Comparison of ENCODE assay signal across 22 cellular contexts in genomic region chr17:48717367-48718161, GRCh38. TPM values are rescaled to one million over a fixed set of nuclear protein-coding genes. Genes with fewer than 3 reads are reported as not detected.
DNase-seq lines count a peak whose midpoint lies in the region; FAIRE-seq and TF ChIP-seq lines count a peak whose summit lies in the region.
"Had no signal": no experiment of that assay in that cellular context is flagged by ENCODE, and none has a peak within 500 bp of the region (broad histone marks: within the 10 kb centered on the region; RNA-seq: fewer than 3 reads in every experiment).

No MANE protein-coding gene starts in this region.

- H3K9me3 Mint-ChIP-seq in activated naive CD4-positive, alpha-beta T cell treated with anti-CD3 and anti-CD28 coated beads, Interleukin-2, amount 50 U/mL, for 24 hours: no peaks in the 10 kb centered on the region
- peaks cover 0 to 7% of the 10 kb centered on the region in 2 experiments; a peak in 2 of 5 replicates for H3K9me3 Mint-ChIP-seq in H9
- peaks cover 0 to 19% (median 12%) of the 10 kb centered on the region in 7 donors for H3K9me3 Mint-ChIP-seq in CD14-positive monocyte
- H3K9me3 Mint-ChIP-seq: activated CD4-positive, alpha-beta memory T cell treated with anti-CD3 and anti-CD28 coated beads, Interleukin-2, amount 10 ng/mL, durations not matched to agents 7 days and 5 days had no signal

- intact Hi-C loops in kidney (cut with DNase I): no loop called here
- intact Hi-C loops in CD14-positive monocyte (cut with micrococcal nuclease): no loop called here

- H3K36me3 ChIP-seq in hepatocyte (replicated peaks; ENCODE audit: insufficient read depth, low read depth) (no peaks in the 10 kb centered on the region), smooth muscle cell (ENCODE audit: low read depth) (no peaks in the 10 kb centered on the region), kidney (ENCODE audit: control insufficient read depth in 1 of 2, insufficient read depth in 2 of 2, low read length in 2 of 2) (no peaks in the 10 kb centered on the region)
- H3K36me3 ChIP-seq: heart left ventricle, pancreas had no signal

- H3K27me3 ChIP-seq in H9 (ENCODE audit: insufficient read depth, low read length) (peaks cover 59% of the 10 kb centered on the region), hepatocyte (peaks cover 94% of the 10 kb centered on the region), smooth muscle cell (ENCODE audit: low read depth) (peaks cover 11% of the 10 kb centered on the region)

- H3K27ac Mint-ChIP-seq in activated naive CD4-positive, alpha-beta T cell treated with anti-CD3 and anti-CD28 coated beads, Interleukin-2, amount 50 U/mL, for 24 hours: peak overlapping the region; percentile 81
- H3K27ac Mint-ChIP-seq in H9 (no peak overlapping the region), CD14-positive monocyte (no peak overlapping the region)
- H3K27ac Mint-ChIP-seq: activated CD4-positive, alpha-beta memory T cell treated with anti-CD3 and anti-CD28 coated beads, Interleukin-2, amount 10 ng/mL, durations not matched to agents 7 days and 5 days had no signal

- H3F3A ChIP-seq in smooth muscle cell (ENCODE audit: low read depth): peaks cover 10% of the 10 kb centered on the region

- no CpG with 5 or more reads among the region's 10 CpGs for WGBS in H9 (ENCODE audit: extremely low coverage, insufficient read length, low lambda C conversion rate)
- WGBS in hepatocyte (ENCODE audit: low lambda C conversion rate, missing lambda C conversion rate): 18% methylated on average over 10 of the region's 10 CpGs
- 16% methylated on average over 10 of the region's 10 CpGs for WGBS in smooth muscle cell (ENCODE audit: low lambda C conversion rate)

- H2BK12ac ChIP-seq in H9 (ENCODE audit: insufficient read length, low read depth, low read length): no peak overlapping the region

- H3K79me2 ChIP-seq in H9 (ENCODE audit: insufficient read depth, low read length) (no peaks in the 10 kb centered on the region), hepatocyte (no peaks in the 10 kb centered on the region), smooth muscle cell (ENCODE audit: low read depth) (peaks cover 10% of the 10 kb centered on the region)

- peak overlapping the region; percentile 42 for H3K4me3 Mint-ChIP-seq in activated naive CD4-positive, alpha-beta T cell treated with anti-CD3 and anti-CD28 coated beads, Interleukin-2, amount 50 U/mL, for 24 hours
- peak overlapping the region in 1 of 2 experiments; percentile 40; a peak in 1 of 5 replicates for H3K4me3 Mint-ChIP-seq in H9
- H3K4me3 Mint-ChIP-seq in CD14-positive monocyte: peak overlapping the region in 1 of 2 donors; percentile 81
- H3K4me3 Mint-ChIP-seq: activated CD4-positive, alpha-beta memory T cell treated with anti-CD3 and anti-CD28 coated beads, Interleukin-2, amount 10 ng/mL, durations not matched to agents 7 days and 5 days had no signal

- no peaks in the 10 kb centered on the region for H4K20me1 ChIP-seq in H9 (ENCODE audit: control insufficient read depth, insufficient read depth, insufficient read length)
- H4K20me1 ChIP-seq in hepatocyte (ENCODE audit: insufficient read depth, poor library complexity, severe bottlenecking): no peaks in the 10 kb centered on the region
- H4K20me1 ChIP-seq in smooth muscle cell (ENCODE audit: low read depth): no peaks in the 10 kb centered on the region

- H3K9me2 ChIP-seq in hepatocyte (replicated peaks; ENCODE audit: insufficient read depth): no peaks in the 10 kb centered on the region

- no peak for DNase-seq in activated naive CD4-positive, alpha-beta T cell treated with anti-CD3 and anti-CD28 coated beads, Interleukin-2, amount 50 U/mL, for 16 hours
- peak; percentile 21 for DNase-seq in H9
- DNase-seq in hepatocyte (ENCODE audit: low spot score): no peak
- no peak for DNase-seq in smooth muscle cell (lab: John Stamatoyannopoulos, UW; ENCODE audit: unreplicated experiment)
- no peak for DNase-seq in kidney
- DNase-seq in DMS153 treated with DMSO at 0.1 percent for 48 hours (lab: John Stamatoyannopoulos, UW; ENCODE audit: unreplicated experiment): no peak
- no peak for DNase-seq in CD14-positive monocyte (ENCODE audit: low spot score)
- DNase-seq: activated CD4-positive, alpha-beta memory T cell treated with anti-CD3 and anti-CD28 coated beads, Interleukin-2, amount 10 ng/mL, durations not matched to agents 7 days and 5 days; cortex of kidney; heart left ventricle; NCI-H1048; NCI-H2081 treated with DMSO at 0.1 percent for 48 hours; NCI-H524; pancreas; stimulated activated CD4-positive, alpha-beta T cell treated with anti-CD3 and anti-CD28 coated beads, Interleukin-4, amount 100 ng/mL, for 1 hour had no signal

- no peaks in the 10 kb centered on the region for H3K79me1 ChIP-seq in H9 (ENCODE audit: insufficient read depth, low read depth, low read length, poor library complexity, severe bottlenecking)

- no peak overlapping the region for H2BK5ac ChIP-seq in H9 (ENCODE audit: insufficient read length, low read length)

- no peak overlapping the region for H2BK20ac ChIP-seq in H9 (ENCODE audit: low read depth, low read length, poor library complexity, severe bottlenecking)

- no peaks in the 10 kb centered on the region for H3K9me3 ChIP-seq in H9 (ENCODE audit: control insufficient read depth, low read depth, low read length)
- no peaks in the 10 kb centered on the region for H3K9me3 ChIP-seq in hepatocyte (ENCODE audit: low read depth)
- H3K9me3 ChIP-seq in smooth muscle cell (replicated peaks; ENCODE audit: low read depth): no peaks in the 10 kb centered on the region
- H3K9me3 ChIP-seq in kidney (ENCODE audit: control insufficient read depth in 1 of 2, low read length in 2 of 2): no peaks in the 10 kb centered on the region
- H3K9me3 ChIP-seq: Caco-2, heart left ventricle, pancreas had no signal

- no peak overlapping the region for H4K5ac ChIP-seq in H9 (ENCODE audit: insufficient read length, low read depth, low read length)

- H3K4me2 ChIP-seq in H9 (ENCODE audit: insufficient read depth, insufficient read length, low read length) (no peak overlapping the region), hepatocyte (peak overlapping the region; percentile 70), smooth muscle cell (peak overlapping the region; percentile 87)

- peaks cover 8% of the 10 kb centered on the region for H3K23me2 ChIP-seq in H9 (ENCODE audit: insufficient read length, low read depth, low read length, poor library complexity, severe bottlenecking)

- H3K9ac ChIP-seq in H9 (ENCODE audit: extremely low read depth, insufficient read length, low read length): no peak overlapping the region
- no peak overlapping the region for H3K9ac ChIP-seq in smooth muscle cell (ENCODE audit: low read depth)
- no peak overlapping the region for H3K9ac ChIP-seq in kidney (ENCODE audit: low read length in 2 of 2)

- H4K91ac ChIP-seq in H9 (ENCODE audit: insufficient read length, low read depth, low read length): no peak overlapping the region

- no peak overlapping the region for H3K56ac ChIP-seq in H9 (ENCODE audit: insufficient read length, low read depth, low read length)

- H3K36me3 Mint-ChIP-seq in activated naive CD4-positive, alpha-beta T cell treated with anti-CD3 and anti-CD28 coated beads, Interleukin-2, amount 50 U/mL, for 24 hours: peaks cover 2% of the 10 kb centered on the region
- H3K36me3 Mint-ChIP-seq in H9 (ENCODE audit: insufficient read depth in 1 of 3, low read depth in 3 of 3) (no peaks in the 10 kb centered on the region), CD14-positive monocyte (peaks cover 0 to 7% of the 10 kb centered on the region in 2 donors)

- peaks cover 22% of the 10 kb centered on the region for H3K4me1 Mint-ChIP-seq in activated naive CD4-positive, alpha-beta T cell treated with anti-CD3 and anti-CD28 coated beads, Interleukin-2, amount 50 U/mL, for 24 hours
- peaks cover 28 to 33% of the 10 kb centered on the region in 2 experiments for H3K4me1 Mint-ChIP-seq in H9
- H3K4me1 Mint-ChIP-seq in CD14-positive monocyte: peaks cover 11% of the 10 kb centered on the region

- H3K27me3 Mint-ChIP-seq in activated naive CD4-positive, alpha-beta T cell treated with anti-CD3 and anti-CD28 coated beads, Interleukin-2, amount 50 U/mL, for 24 hours: peaks cover 56% of the 10 kb centered on the region
- H3K27me3 Mint-ChIP-seq in H9 (ENCODE audit: low read depth) (peaks cover 100% of the 10 kb centered on the region), CD14-positive monocyte (ENCODE audit: low read depth in 3 of 3) (peaks cover 83 to 96% (median 94%) of the 10 kb centered on the region in 3 donors)

- FAIRE-seq in kidney (lab: Jason Lieb, UNC): no peak
- FAIRE-seq: GM18507, pancreas, urothelium cell line had no signal

- TF ChIP-seq CTCF in H9 (conservative IDR thresholded peaks at IDR 0.05) (no peak), hepatocyte (IDR thresholded peaks at IDR 0.05; ENCODE audit: poor library complexity) (no peak), smooth muscle cell (IDR thresholded peaks at IDR 0.05; ENCODE audit: borderline replicate concordance, insufficient read depth, poor library complexity, severe bottlenecking) (no peak), kidney (IDR thresholded peaks at IDR 0.05; ENCODE audit: borderline replicate concordance, extremely low read depth, insufficient read depth) (no peak), CD14-positive monocyte (IDR thresholded peaks at IDR 0.05) (no peak)

- no peak overlapping the region for H2AK5ac ChIP-seq in H9 (ENCODE audit: insufficient read length, low read length)

- H3T11ph ChIP-seq in H9 (ENCODE audit: low read length): no peak overlapping the region

- H2BK15ac ChIP-seq in H9 (ENCODE audit: low read depth, low read length): no peak overlapping the region

- H3K4me3 ChIP-seq in hepatocyte (no peak overlapping the region), smooth muscle cell (peak overlapping the region; percentile 40), kidney (ENCODE audit: low read length in 2 of 2) (no peak overlapping the region)
- H3K4me3 ChIP-seq: heart left ventricle, pancreas had no signal

- H3K23ac ChIP-seq in H9 (ENCODE audit: insufficient read length, low read depth, low read length): no peak overlapping the region

- H3K18ac ChIP-seq in H9 (ENCODE audit: insufficient read length, low read depth, low read length): no peak overlapping the region

- H3K4ac ChIP-seq in H9 (ENCODE audit: low read depth, low read length): no peak overlapping the region

- peaks cover 2% of the 10 kb centered on the region; the same call in 1 of the 2 replicates for H3K4me1 ChIP-seq in H9 (ENCODE audit: insufficient read depth, low read length)
- H3K4me1 ChIP-seq in hepatocyte (ENCODE audit: insufficient read depth): peaks cover 11% of the 10 kb centered on the region
- no peaks in the 10 kb centered on the region for H3K4me1 ChIP-seq in smooth muscle cell (ENCODE audit: low read depth)
- H3K4me1 ChIP-seq in kidney (ENCODE audit: control insufficient read depth in 1 of 2, insufficient read depth in 1 of 2, low read depth in 1 of 2, low read length in 2 of 2): no peaks in the 10 kb centered on the region
- H3K4me1 ChIP-seq: pancreas had no signal

- no peak overlapping the region for H3K14ac ChIP-seq in H9 (ENCODE audit: insufficient read depth, low read length)

- no peak overlapping the region for H4K8ac ChIP-seq in H9 (replicated peaks; ENCODE audit: insufficient read length, low read depth, low read length)

- no peak overlapping the region for H2BK120ac ChIP-seq in H9 (ENCODE audit: low read depth, low read length, poor library complexity, severe bottlenecking)

- H3K27ac ChIP-seq in H9 (ENCODE audit: insufficient read length, low read depth, low read length) (no peak overlapping the region), hepatocyte (no peak overlapping the region), smooth muscle cell (ENCODE audit: low read depth) (peak overlapping the region; percentile 89), kidney (ENCODE audit: low read depth in 2 of 2, low read length in 2 of 2) (no peak overlapping the region)
- H3K27ac ChIP-seq: heart left ventricle, pancreas had no signal

- H2AFZ ChIP-seq in H9 (ENCODE audit: low read length) (no peak overlapping the region), hepatocyte (no peak overlapping the region), smooth muscle cell (ENCODE audit: low read depth) (peak overlapping the region; percentile 71)

RNA-seq across cellular contexts. Expression of gene PRAC1, which starts 4.8 kb away (rescaled TPM):
- not detected in 2 replicates for total RNA-seq in H9 (2021)
- total RNA-seq in hepatocyte: not detected in 2 replicates
- not detected in 2 replicates for polyA plus RNA-seq in hepatocyte
- total RNA-seq in smooth muscle cell: not detected in 2 replicates
- 2.4 and 6.5 TPM in 2 replicates for polyA plus RNA-seq in smooth muscle cell
- total RNA-seq in kidney: not detected
- not detected for polyA plus RNA-seq in kidney (ENCODE audit: insufficient read depth, low read depth, low replicate concordance)
- not detected for polyA plus RNA-seq in CD14-positive monocyte
- total RNA-seq: activated CD4-positive, alpha-beta memory T cell treated with anti-CD3 and anti-CD28 coated beads, Interleukin-2, amount 10 ng/mL, durations not matched to agents 7 days and 5 days; Caco-2; heart left ventricle; liver; myocyte; pancreas had no signal
- polyA plus RNA-seq: adipose tissue, heart left ventricle, liver, pancreas had no signal

RNA-seq across cellular contexts. Expression of gene PRAC2, which starts 5.4 kb away (rescaled TPM):
- total RNA-seq in H9 (2021): not detected in 2 replicates
- not detected in 2 replicates for total RNA-seq in hepatocyte
- 1.5 TPM in 1 of 2 replicates, not detected in the other for polyA plus RNA-seq in hepatocyte
- 3.5 and 8.4 TPM in 2 replicates for total RNA-seq in smooth muscle cell
- polyA plus RNA-seq in smooth muscle cell: 6.8 and 7.8 TPM in 2 replicates
- total RNA-seq in kidney: not detected
- not detected for polyA plus RNA-seq in kidney (ENCODE audit: insufficient read depth, low read depth, low replicate concordance)
- not detected for polyA plus RNA-seq in CD14-positive monocyte
- total RNA-seq: activated CD4-positive, alpha-beta memory T cell treated with anti-CD3 and anti-CD28 coated beads, Interleukin-2, amount 10 ng/mL, durations not matched to agents 7 days and 5 days; Caco-2; heart left ventricle; liver; myocyte; pancreas had no signal
- polyA plus RNA-seq: adipose tissue, heart left ventricle, liver, pancreas had no signal

RNA-seq across cellular contexts. Expression of gene HOXB13, which starts 11.0 kb away (rescaled TPM):
- total RNA-seq in H9 (2021) (not detected in 2 replicates), hepatocyte (0.13 and 0.20 TPM in 2 replicates), smooth muscle cell (3.3 and 4.8 TPM in 2 replicates), kidney (not detected)
- polyA plus RNA-seq in hepatocyte (0.28 and 0.40 TPM in 2 replicates), smooth muscle cell (4.4 and 5.4 TPM in 2 replicates), kidney (ENCODE audit: insufficient read depth, low read depth, low replicate concordance) (not detected), CD14-positive monocyte (not detected)
- total RNA-seq: activated CD4-positive, alpha-beta memory T cell treated with anti-CD3 and anti-CD28 coated beads, Interleukin-2, amount 10 ng/mL, durations not matched to agents 7 days and 5 days; heart left ventricle; liver had no signal
- polyA plus RNA-seq: adipose tissue, heart left ventricle, liver, pancreas had no signal
